ENCODE assay signal across 7 cellular contexts in genomic region chr11:92965196-92965595, GRCh38. TPM values are rescaled to one million over a fixed set of nuclear protein-coding genes. Genes with fewer than 3 reads are reported as not detected.
"Had no signal": no experiment of that assay in that cellular context is flagged by ENCODE, and none has a peak within 500 bp of the region (broad histone marks: within the 10 kb centered on the region; RNA-seq: fewer than 3 reads in every experiment).

No MANE protein-coding gene starts in this region.

- ATAC-seq: GM12878 had no signal

- FAIRE-seq: GM12878, GM12891, GM12892, GM18507, GM19239 had no signal

- H3K4me3 ChIP-seq: GM12878 had no signal

- DNase-seq: GDM1, GF-D8 had no signal

RNA-seq across cellular contexts. Expression of gene MTNR1B, which starts 4.3 kb away (rescaled TPM):
- polyA plus RNA-seq: GM12878 had no signal
